ENCODE assay signal across 8 cellular contexts in genomic region chr11:11841605-11842425, GRCh38. TPM values are rescaled to one million over a fixed set of nuclear protein-coding genes. Genes with fewer than 3 reads are reported as not detected.
A peak's percentile ranks its signal among the peaks of the same experiment; 100 is the strongest.
DNase-seq lines count a peak whose midpoint lies in the region; ATAC-seq, FAIRE-seq and TF ChIP-seq lines count a peak whose summit lies in the region.

Gene USP47 (plus strand): TSS chr11:11841972. CDS start chr11:11842186, 214 bp downstream.

- no peak for FAIRE-seq in D721Med (lab: Jason Lieb, UNC)

- DNase-seq in D721Med (ENCODE audit: insufficient read length, low spot score) (peak; percentile 28), HUDEP-2 (lab: John Stamatoyannopoulos, UW; ENCODE audit: unreplicated experiment in 76 of 76) (peak in 71 of 76 experiments; percentile 9 to 91 (median 72)), NOMO-1 treated with dmso at 0.1 percent for 144 hours (lab: John Stamatoyannopoulos, UW; ENCODE audit: unreplicated experiment) (peak; percentile 73), endothelial cell (ENCODE audit: low spot score) (peak; percentile 97), mesothelial cell of epicardium (ENCODE audit: low spot score in 2 of 2, unreplicated experiment in 2 of 2) (peak; percentile 86 to 97)
- peak; percentile 94 for DNase-seq in activated CD8-positive, alpha-beta memory T cell treated with anti-CD3 and anti-CD28 coated beads, Interleukin-2, amount 10 ng/mL, durations not matched to agents 7 days and 5 days
- DNase-seq in stimulated activated CD8-positive, alpha-beta memory T cell treated with anti-CD3 and anti-CD28 coated beads, Interleukin-15, amount 100 ng/mL, for 48 hours (ENCODE audit: low read depth in 2 of 2) = peak; percentile 85 to 87

- peaks cover 24% of the 10 kb centered on the region for H3K4me1 Mint-ChIP-seq in activated CD8-positive, alpha-beta memory T cell treated with anti-CD3 and anti-CD28 coated beads, Interleukin-2, amount 10 ng/mL, durations not matched to agents 7 days and 5 days
- H3K4me1 Mint-ChIP-seq in endothelial cell (ENCODE audit: unreplicated experiment) (peaks cover 15% of the 10 kb centered on the region), mesothelial cell of epicardium (peaks cover 5% of the 10 kb centered on the region)

- no peak within 1 kb of the TSS for H3K4me3 Mint-ChIP-seq in activated CD8-positive, alpha-beta memory T cell treated with anti-CD3 and anti-CD28 coated beads, Interleukin-2, amount 10 ng/mL, durations not matched to agents 7 days and 5 days
- no peak within 1 kb of the TSS for H3K4me3 Mint-ChIP-seq in endothelial cell (ENCODE audit: unreplicated experiment)
- H3K4me3 Mint-ChIP-seq in mesothelial cell of epicardium = no peak within 1 kb of the TSS

- no peaks in the 10 kb centered on the region for H3K9me3 Mint-ChIP-seq in activated CD8-positive, alpha-beta memory T cell treated with anti-CD3 and anti-CD28 coated beads, Interleukin-2, amount 10 ng/mL, durations not matched to agents 7 days and 5 days (ENCODE audit: low read depth)
- H3K9me3 Mint-ChIP-seq in endothelial cell (ENCODE audit: unreplicated experiment) (no peaks in the 10 kb centered on the region), mesothelial cell of epicardium (no peaks in the 10 kb centered on the region)

- H3K27ac Mint-ChIP-seq in activated CD8-positive, alpha-beta memory T cell treated with anti-CD3 and anti-CD28 coated beads, Interleukin-2, amount 10 ng/mL, durations not matched to agents 7 days and 5 days = no peak within 1 kb of the TSS
- peak within 1 kb of the TSS; percentile 92 for H3K27ac Mint-ChIP-seq in endothelial cell (ENCODE audit: unreplicated experiment)
- H3K27ac Mint-ChIP-seq in mesothelial cell of epicardium = no peak within 1 kb of the TSS

- H3K27me3 Mint-ChIP-seq in activated CD8-positive, alpha-beta memory T cell treated with anti-CD3 and anti-CD28 coated beads, Interleukin-2, amount 10 ng/mL, durations not matched to agents 7 days and 5 days = peaks cover 11% of the 10 kb centered on the region
- H3K27me3 Mint-ChIP-seq in endothelial cell (ENCODE audit: unreplicated experiment) = peaks cover 2% of the 10 kb centered on the region
- peaks cover 5% of the 10 kb centered on the region for H3K27me3 Mint-ChIP-seq in mesothelial cell of epicardium (ENCODE audit: low read depth)

- ATAC-seq in GM21390 (IDR thresholded peaks at IDR 0.05; ENCODE audit: unreplicated experiment) = peak; percentile 72
- peak; percentile 80 for ATAC-seq in activated CD8-positive, alpha-beta memory T cell treated with anti-CD3 and anti-CD28 coated beads, Interleukin-2, amount 10 ng/mL, durations not matched to agents 7 days and 5 days

- TF ChIP-seq CTCF in D721Med (IDR thresholded peaks at IDR 0.05; ENCODE audit: insufficient read depth, missing control alignments) (peak; percentile 33), endothelial cell (IDR thresholded peaks at IDR 0.05; ENCODE audit: unreplicated experiment) (no peak), mesothelial cell of epicardium (IDR thresholded peaks at IDR 0.05; ENCODE audit: unreplicated experiment) (peak; percentile 63)

- no peaks in the 10 kb centered on the region for H3K36me3 Mint-ChIP-seq in activated CD8-positive, alpha-beta memory T cell treated with anti-CD3 and anti-CD28 coated beads, Interleukin-2, amount 10 ng/mL, durations not matched to agents 7 days and 5 days
- H3K36me3 Mint-ChIP-seq in endothelial cell (ENCODE audit: low read depth, unreplicated experiment) (no peaks in the 10 kb centered on the region), mesothelial cell of epicardium (no peaks in the 10 kb centered on the region)

- CTCF ChIA-PET in activated CD8-positive, alpha-beta memory T cell treated with anti-CD3 and anti-CD28 coated beads, Interleukin-2, amount 10 ng/mL, durations not matched to agents 7 days and 5 days (lab: Charles Lee) = interaction anchor here (0.6 to 2.5 kb wide), 9 partner anchors 17 to 124 kb away, joined by 3 to 6 read pairs (median 3); no protein-coding TSS in a partner anchor

RNA-seq across cellular contexts. Expression of gene USP47, which starts in this region (rescaled TPM):
- 10 to 100 TPM; 40.1 to 44.8 TPM for total RNA-seq in activated CD8-positive, alpha-beta memory T cell treated with anti-CD3 and anti-CD28 coated beads, Interleukin-2, amount 10 ng/mL, durations not matched to agents 7 days and 5 days
- total RNA-seq in endothelial cell (ENCODE audit: unreplicated experiment) (45.1 TPM), mesothelial cell of epicardium (65.2 to 69.0 TPM (median 68.1 TPM) in 3 replicates)

Comparison
In these comparisons a context has a peak if more than half of its experiments do, and no peak if none do; other contexts are left out.
1. Peak in every context shown above with its lines: DNase-seq and ATAC-seq.
2. DNase-seq: peak in every context shown above with its lines; median percentile 97 in endothelial cell; 94 in activated CD8-positive, alpha-beta memory T cell treated with anti-CD3 and anti-CD28 coated beads, Interleukin-2, amount 10 ng/mL, durations not matched to agents 7 days and 5 days; 92 in mesothelial cell of epicardium; 86 in stimulated activated CD8-positive, alpha-beta memory T cell treated with anti-CD3 and anti-CD28 coated beads, Interleukin-15, amount 100 ng/mL, for 48 hours; 73 in NOMO-1 treated with dmso at 0.1 percent for 144 hours; 72 in HUDEP-2; 28 in D721Med.